In the genomic region with DNA sequence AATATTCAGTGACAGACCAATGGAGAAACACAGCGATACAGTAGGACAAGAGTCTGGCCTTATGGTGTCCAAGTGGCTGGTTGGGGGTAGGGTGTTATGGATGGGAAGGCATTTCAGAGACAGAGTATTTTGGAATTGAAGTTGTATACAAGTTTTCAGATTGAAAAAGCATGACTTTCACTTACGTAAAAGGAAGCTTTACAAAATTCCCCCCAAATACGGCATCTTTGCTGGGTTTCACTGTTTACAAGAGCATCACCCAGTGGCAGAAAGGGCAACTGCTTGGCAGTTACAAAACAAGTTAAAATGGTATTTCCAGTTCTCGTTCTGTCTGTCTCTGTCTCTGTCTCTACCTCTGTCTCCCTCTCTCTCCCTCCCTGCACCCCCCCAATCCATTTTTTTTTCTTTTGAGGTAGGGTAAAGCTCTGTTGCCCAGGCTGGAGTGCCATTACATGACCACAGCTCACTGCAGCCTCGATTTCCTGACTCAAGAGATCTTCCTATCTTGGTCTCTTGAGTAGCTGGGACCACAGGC, we compare ENCODE assay signal across 8 cellular contexts.
DNase-seq lines count a peak whose midpoint lies in the region; TF ChIP-seq lines count a peak whose summit lies in the region.

No MANE protein-coding gene starts in this region.

- peak; percentile 7 for DNase-seq in AG04449 (ENCODE audit: low read depth, low spot score)
- peak; percentile 14 for DNase-seq in HFF-Myc (ENCODE audit: extremely low read depth, low read depth)
- peak; percentile 87 for DNase-seq in NB4 (ENCODE audit: low read depth)
- no peak for DNase-seq in ascending aorta (ENCODE audit: low spot score in 2 of 2)
- peak; percentile 20 to 41 for DNase-seq in lung microvascular endothelial cell (ENCODE audit: low read depth in 2 of 2)
- DNase-seq in NCI-H2107 treated with DMSO at 0.1 percent for 48 hours (lab: John Stamatoyannopoulos, UW; ENCODE audit: unreplicated experiment): no peak
- DNase-seq in HK-2 (ENCODE audit: unreplicated experiment): no peak

- POLR2A ChIA-PET in AG04449 (lab: Yijun Ruan, JAX): no interaction called here

- H3K9me3 ChIP-seq in ascending aorta: no peaks in the 10 kb centered on the region

- CTCF ChIA-PET in AG04449 (lab: Yijun Ruan, JAX): interaction anchor here (0.6 to 2.5 kb wide), 16 partner anchors 8 to 523 kb away, joined by 3 to 11 read pairs (median 5); no protein-coding TSS in a partner anchor

- no peak overlapping the region for H3K27ac ChIP-seq in ascending aorta

- no peak overlapping the region for H3K4me3 ChIP-seq in AG04449 (ENCODE audit: low read depth, low read length)
- no peak overlapping the region for H3K4me3 ChIP-seq in HFF-Myc (replicated peaks; ENCODE audit: low read depth, low read length)
- H3K4me3 ChIP-seq in NB4 (ENCODE audit: low read depth, low read length): peak overlapping the region; percentile 14
- no peak overlapping the region for H3K4me3 ChIP-seq in ascending aorta

- no peaks in the 10 kb centered on the region for H3K4me1 ChIP-seq in ascending aorta

- no peaks in the 10 kb centered on the region for H3K27me3 ChIP-seq in ascending aorta

- TF ChIP-seq POLR2A in NB4 (IDR thresholded peaks at IDR 0.05; ENCODE audit: extremely low read depth, insufficient read length): no peak

- H3K36me3 ChIP-seq in ascending aorta: peaks cover 4 to 42% of the 10 kb centered on the region in 2 donors

- peak; percentile 66 for TF ChIP-seq CTCF in AG04449 (IDR thresholded peaks at IDR 0.05; ENCODE audit: insufficient read depth, low read length, missing control alignments)
- peak; percentile 90 for TF ChIP-seq CTCF in GM12874 (IDR thresholded peaks at IDR 0.05; ENCODE audit: insufficient read depth, low read depth, low read length)
- TF ChIP-seq CTCF in HFF-Myc (IDR thresholded peaks at IDR 0.05; ENCODE audit: low read depth, low read length, missing control alignments): peak; percentile 67
- TF ChIP-seq CTCF in NB4 (IDR thresholded peaks at IDR 0.05; ENCODE audit: low read depth, low read length): peak; percentile 91
- peak in 2 of 3 experiments; percentile 46 to 50 for TF ChIP-seq CTCF in ascending aorta (IDR thresholded peaks at IDR 0.05)

- intact Hi-C loops in ascending aorta (cut with DNase I): no loop called here

Comparison
In these comparisons a context has a peak if more than half of its experiments do, and no peak if none do; other contexts are left out.
1. DNase-seq: peak in AG04449 (single experiment), HFF-Myc (single experiment), NB4 (single experiment) and lung microvascular endothelial cell (2 of 2); none in ascending aorta (0 of 2), NCI-H2107 treated with DMSO at 0.1 percent for 48 hours (single experiment) and HK-2 (single experiment).
2. Peak in every context shown above with its lines, with median percentiles within 50 percentile points of each other: CTCF ChIP-seq.